8 cellular contexts compared by ENCODE assay signal in the genomic region with DNA sequence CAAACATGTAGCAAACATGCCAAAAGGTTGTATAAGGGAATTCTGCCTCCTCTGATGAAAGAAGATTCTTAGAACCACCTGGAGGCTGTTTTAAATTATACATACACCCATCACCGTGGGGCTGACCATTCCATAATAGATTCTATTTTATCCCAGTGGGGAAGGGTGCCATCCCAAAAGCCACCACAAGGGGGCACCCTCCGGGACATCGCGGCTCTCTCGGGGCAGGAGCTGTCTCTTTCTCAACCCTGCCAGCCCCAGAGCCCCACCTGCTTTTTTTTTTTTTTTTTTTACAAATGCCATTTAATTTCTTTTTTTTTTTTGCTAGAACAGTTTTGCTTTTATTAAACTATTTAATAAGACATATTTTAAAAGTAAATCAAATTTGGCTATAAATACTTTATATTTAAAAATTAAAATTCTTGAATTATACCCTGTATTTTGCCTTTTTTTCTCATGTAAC. TPM values are rescaled to one million over a fixed set of nuclear protein-coding genes. Genes with fewer than 3 reads are reported as not detected.
A peak's percentile ranks its signal among the peaks of the same experiment; 100 is the strongest.
DNase-seq lines count a peak whose midpoint lies in the region; ATAC-seq and TF ChIP-seq lines count a peak whose summit lies in the region.

No MANE protein-coding gene starts in this region.

- no peak for TF ChIP-seq POLR2A in tibial nerve (IDR thresholded peaks at IDR 0.05)

- CTCF ChIA-PET in PC-9 (lab: Charles Lee) = interaction anchor here (0.6 to 1.2 kb wide), 6 partner anchors 10 to 310 kb away, joined by 3 to 16 read pairs (median 6); no protein-coding TSS in a partner anchor

- DNase-seq in NCI-H1105 (lab: John Stamatoyannopoulos, UW) = peak; percentile 11
- no peak for DNase-seq in NCI-H1105 treated with DMSO at 0.1 percent for 48 hours (lab: John Stamatoyannopoulos, UW)
- DNase-seq in HK-2 (ENCODE audit: unreplicated experiment) = peak; percentile 77
- peak in 1 of 2 experiments; percentile 84 for DNase-seq in PC-9
- peak; percentile 85 to 86 for DNase-seq in activated T-cell treated with anti-CD3 and anti-CD28 coated beads, Interleukin-2, amount 50 U/mL, for 48 hours
- peak; percentile 75 for DNase-seq in fibroblast of peridontal ligament (ENCODE audit: extremely low read depth)
- DNase-seq in omental fat pad (ENCODE audit: low spot score) = peak; percentile 93
- peak; percentile 78 to 92 for DNase-seq in tibial nerve (ENCODE audit: low spot score in 2 of 2)

- no TSS peak for BruUV-seq in PC-9 (replicated peaks; lab: Mats Ljungman, UMichigan)

- H3F3A ChIP-seq in PC-9 (ENCODE audit: insufficient read depth, low read depth) = no peaks in the 10 kb centered on the region

- H3K9me3 ChIP-seq in PC-9 (ENCODE audit: insufficient read depth, low read depth) (no peaks in the 10 kb centered on the region), tibial nerve (no peaks in the 10 kb centered on the region)

- no peaks in the 10 kb centered on the region for H3K9me2 ChIP-seq in PC-9 (ENCODE audit: insufficient read depth)

- intact Hi-C loops in PC-9 (cut with micrococcal nuclease; ENCODE audit: unreplicated experiment) = loop anchor here (1.0 to 5.0 kb wide), 2 partner anchors 39 to 286 kb away; no protein-coding TSS in a partner anchor

- WGBS in tibial nerve, 2 donors = 0 to 3% methylated on average over 5 of the region's 5 CpGs

- H3K27ac ChIP-seq in PC-9 (no peak overlapping the region), tibial nerve (no peak overlapping the region)

- H3K27me3 ChIP-seq in PC-9 (ENCODE audit: insufficient read depth, low read depth) (no peaks in the 10 kb centered on the region), tibial nerve (no peaks in the 10 kb centered on the region)

- no peak overlapping the region for H2AFZ ChIP-seq in PC-9

- no peaks in the 10 kb centered on the region for H4K20me1 ChIP-seq in PC-9 (ENCODE audit: insufficient read depth)

- peak; percentile 83 for ATAC-seq in omental fat pad (ENCODE audit: low FRiP score)

- no peaks in the 10 kb centered on the region for H3K79me2 ChIP-seq in PC-9 (ENCODE audit: low read depth)

- no peak for TF ChIP-seq EP300 in tibial nerve (IDR thresholded peaks at IDR 0.05)

- H3K4me2 ChIP-seq in PC-9 = no peak overlapping the region

- H3K4me3 ChIP-seq in PC-9 (no peak overlapping the region), tibial nerve (no peak overlapping the region)

- POLR2A ChIA-PET in PC-9 (lab: Charles Lee; ENCODE audit: unreplicated experiment) = no interaction called here

- no peaks in the 10 kb centered on the region for H3K36me3 ChIP-seq in PC-9 (ENCODE audit: low read depth)
- H3K36me3 ChIP-seq in tibial nerve = no peaks in the 10 kb centered on the region

- no peaks in the 10 kb centered on the region for H3K4me1 ChIP-seq in PC-9 (replicated peaks; ENCODE audit: insufficient read depth)
- H3K4me1 ChIP-seq in tibial nerve = no peaks in the 10 kb centered on the region

- TF ChIP-seq CTCF in PC-9 (conservative IDR thresholded peaks at IDR 0.05) (peak; percentile 94), omental fat pad (IDR thresholded peaks at IDR 0.05) (peak in 2 of 3 donors; percentile 66 to 83), tibial nerve (IDR thresholded peaks at IDR 0.05) (peak; percentile 75 to 91 (median 77))

RNA-seq across cellular contexts. Expression of gene MTCL1, which starts 8.6 kb away (rescaled TPM):
- total RNA-seq in PC-9 (2021) (29.6 and 30.0 TPM in 2 replicates), omental fat pad (1 to 10 TPM; 1.6 to 3.5 (median 2.0) TPM), tibial nerve (10 to 100 TPM in 1 of 4 donors, 1 to 10 TPM in 3; 4.6 to 18.3 (median 5.3) TPM)
